Comparison of ENCODE assay signal across 5 cellular contexts in the genomic region with DNA sequence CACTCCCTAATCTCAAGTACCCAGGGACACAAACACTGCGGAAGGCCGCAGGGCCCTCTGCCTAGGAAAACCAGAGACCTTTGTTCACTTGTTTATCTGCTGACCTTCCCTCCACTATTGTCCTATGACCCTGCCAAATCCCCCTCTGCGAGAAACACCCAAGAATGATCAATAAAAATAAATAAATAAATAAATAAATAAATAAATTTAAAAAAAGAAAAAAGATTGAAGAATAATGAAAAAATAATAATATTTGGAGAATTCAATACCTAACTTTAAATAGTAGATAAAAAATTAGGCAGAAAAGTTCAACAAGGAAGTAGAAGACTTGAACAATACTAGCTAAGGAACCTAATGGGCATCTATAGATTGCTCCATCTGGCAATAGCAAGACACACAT. TPM values are rescaled to one million over a fixed set of nuclear protein-coding genes. Genes with fewer than 3 reads are reported as not detected.
"Had no signal": no experiment of that assay in that cellular context is flagged by ENCODE, and none has a peak within 500 bp of the region (broad histone marks: within the 10 kb centered on the region; RNA-seq: fewer than 3 reads in every experiment).

No MANE protein-coding gene starts in this region.

RNA-seq across cellular contexts. Expression of a gene that starts 38.4 kb away (rescaled TPM):
- total RNA-seq: neural crest cell, progenitor cell of endocrine pancreas, skeletal muscle tissue, smooth muscle cell had no signal
- polyA plus RNA-seq: smooth muscle cell had no signal

RNA-seq across cellular contexts. Expression of a gene that starts 55.2 kb away (rescaled TPM):
- total RNA-seq: progenitor cell of endocrine pancreas had no signal
- polyA plus RNA-seq: neural cell had no signal
